Comparison of ENCODE assay signal across 1 cellular context in genomic region chr14:103723176-103724081, GRCh38.
TF ChIP-seq lines count a peak whose summit lies in the region.

No MANE protein-coding gene starts in this region.

TF ChIP-seq in H1, 55 proteins besides CTCF, POLR2A, EP300 and RAD21:
- no peak for TF ChIP-seq BACH1 (IDR thresholded peaks at IDR 0.05; ENCODE audit: low read length)
- no peak for TF ChIP-seq KDM1A (IDR thresholded peaks at IDR 0.05; ENCODE audit: borderline replicate concordance, low read length)
- TF ChIP-seq ASH2L (IDR thresholded peaks at IDR 0.05; ENCODE audit: low read length) = no peak
- no peak for TF ChIP-seq MAFK (IDR thresholded peaks at IDR 0.05; ENCODE audit: low read depth, low read length)
- no peak for TF ChIP-seq RBBP5 (IDR thresholded peaks at IDR 0.05; ENCODE audit: borderline replicate concordance, low read depth, low read length)
- TF ChIP-seq RFX5 (IDR thresholded peaks at IDR 0.05; ENCODE audit: borderline replicate concordance, low read depth, low read length) = no peak
